ENCODE assay signal across 1 cellular context in the genomic region with DNA sequence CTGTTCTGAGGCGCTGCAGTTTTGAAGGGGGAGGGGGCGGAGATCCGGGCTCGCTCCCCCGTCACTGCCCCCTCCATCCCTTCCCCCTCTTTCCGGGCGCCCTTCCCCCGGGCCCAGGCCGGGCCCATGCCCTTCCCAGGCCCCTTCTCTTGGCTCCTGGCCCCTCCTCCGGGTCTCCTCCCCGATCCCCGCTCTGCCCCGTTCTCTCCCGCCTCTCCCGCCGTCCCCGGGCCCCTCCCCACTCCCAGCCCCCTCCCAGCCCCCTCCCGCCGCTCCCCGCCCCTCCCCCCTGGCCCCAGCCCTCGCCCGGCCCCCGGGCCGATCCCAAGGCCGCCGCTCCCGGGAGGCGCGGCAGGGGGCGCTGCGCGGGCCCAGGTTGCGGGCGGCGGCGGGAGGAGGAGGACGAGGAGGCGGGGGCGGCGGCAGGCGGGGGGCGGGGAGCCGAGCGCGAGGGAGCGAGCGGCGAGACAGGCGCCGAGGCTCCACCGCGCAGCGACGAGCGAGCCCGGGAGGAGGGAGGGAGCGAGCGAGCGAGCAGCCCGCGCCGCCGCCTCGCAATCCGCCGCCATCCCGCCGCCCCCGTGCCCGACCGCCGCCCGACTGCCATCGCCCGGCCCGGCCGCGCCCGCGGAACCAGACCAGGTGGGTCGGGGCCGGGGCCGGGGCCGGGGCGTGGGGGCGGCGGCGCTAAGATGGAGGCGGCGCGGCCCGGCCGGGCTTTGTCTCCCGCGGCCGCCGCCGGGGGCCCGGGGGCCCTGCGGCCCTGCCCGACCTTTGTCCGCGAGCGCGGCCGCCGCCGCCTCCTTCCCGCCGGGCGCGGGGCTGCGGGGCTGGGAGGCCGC.
TF ChIP-seq lines count a peak whose summit lies in the region.

TSS of gene PRRC2B (plus strand) at position 465 of the 842 bp plus-strand sequence. CDS start 36,059 bp downstream, outside the sequence.

TF ChIP-seq in GM12878, 131 proteins besides CTCF, POLR2A, EP300 and RAD21 (continued from another document):
- no peak for TF ChIP-seq KDM1A (IDR thresholded peaks at IDR 0.05; ENCODE audit: borderline replicate concordance)
- peak; percentile 76; the same call in 1 of the 2 replicates for TF ChIP-seq TAF1 (IDR thresholded peaks at IDR 0.05; ENCODE audit: borderline replicate concordance, low read depth, low read length)
- TF ChIP-seq BCL11A (IDR thresholded peaks at IDR 0.05; ENCODE audit: low read depth, low read length), result no peak
- 0 out of 2 replicates have a peak, but pooled peaks have one; percentile 11 for TF ChIP-seq RUNX3 (IDR thresholded peaks at IDR 0.05; ENCODE audit: low read length)
- TF ChIP-seq PAX8 (IDR thresholded peaks at IDR 0.05), result no peak
- no peak for TF ChIP-seq NFIC (IDR thresholded peaks at IDR 0.05; ENCODE audit: low read depth, low read length)
- TF ChIP-seq SMC3 (IDR thresholded peaks at IDR 0.05; ENCODE audit: borderline replicate concordance, low read length), result no peak; the same call in 1 of the 2 replicates
- TF ChIP-seq CBFB (IDR thresholded peaks at IDR 0.05; ENCODE audit: low read depth), result no peak
- TF ChIP-seq ATF7 (IDR thresholded peaks at IDR 0.05; ENCODE audit: low read depth), result no peak
- TF ChIP-seq CHD2 (IDR thresholded peaks at IDR 0.05; ENCODE audit: borderline replicate concordance, low read depth, low read length), result no peak
- TF ChIP-seq, protein P1, sequence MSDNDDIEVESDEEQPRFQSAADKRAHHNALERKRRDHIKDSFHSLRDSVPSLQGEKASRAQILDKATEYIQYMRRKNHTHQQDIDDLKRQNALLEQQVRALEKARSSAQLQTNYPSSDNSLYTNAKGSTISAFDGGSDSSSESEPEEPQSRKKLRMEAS (IDR thresholded peaks at IDR 0.05; ENCODE audit: low read depth, low read length), result no peak
